26 cellular contexts compared by ENCODE assay signal in genomic region chr9:95830768-95831167, GRCh38.
"Had no signal": no experiment of that assay in that cellular context is flagged by ENCODE, and none has a peak within 500 bp of the region (broad histone marks: within the 10 kb centered on the region; RNA-seq: fewer than 3 reads in every experiment).

No MANE protein-coding gene starts in this region.

- H3K4me1 ChIP-seq: neural progenitor cell, parathyroid adenoma, psoas muscle, right lobe of liver, spleen, thyroid gland, upper lobe of left lung had no signal

- H3K27me3 ChIP-seq: neural progenitor cell, ovary, right lobe of liver, spleen, thyroid gland, tibial nerve, upper lobe of left lung had no signal

- H3K27ac Mint-ChIP-seq: naive thymus-derived CD4-positive, alpha-beta T cell; natural killer cell; neural progenitor cell; progenitor cell of endocrine pancreas; stimulated activated naive CD8-positive, alpha-beta T cell treated with anti-CD3 and anti-CD28 coated beads, Interleukin-15, Interleukin-2, amounts not matched to agents 100 ng/mL and 50 ng/mL, for 24 hours had no signal

- H3K9me3 Mint-ChIP-seq: natural killer cell; nephron; neural progenitor cell; stimulated activated naive CD8-positive, alpha-beta T cell treated with anti-CD3 and anti-CD28 coated beads, Interleukin-15, Interleukin-2, amounts not matched to agents 100 ng/mL and 50 ng/mL, for 24 hours had no signal

- H3K9me3 ChIP-seq: ovary, psoas muscle, right lobe of liver, spleen, thoracic aorta, thyroid gland, tibial nerve, upper lobe of left lung had no signal

- ATAC-seq: naive thymus-derived CD4-positive, alpha-beta T cell; natural killer cell; psoas muscle; right cardiac atrium had no signal

- H3K4me1 Mint-ChIP-seq: neural progenitor cell had no signal

- H3K27ac ChIP-seq: neural progenitor cell, parathyroid adenoma, psoas muscle, right lobe of liver, skin epidermis, spleen, thoracic aorta, thyroid gland, upper lobe of left lung had no signal

- DNase-seq: naive thymus-derived CD4-positive, alpha-beta T cell; natural killer cell; occipital lobe; ovary; psoas muscle; right cardiac atrium; right lobe of liver; spleen; stimulated activated CD4-positive, alpha-beta T cell treated with anti-CD3 and anti-CD28 coated beads, Interleukin-12 subunit alpha, Interleukin-12 subunit beta, amount 100 ng/mL, for 4 hours; stimulated activated CD4-positive, alpha-beta T cell treated with anti-CD3 and anti-CD28 coated beads, Interleukin-1b, Interleukin-23, amount 100 ng/mL, for 48 hours; stimulated activated CD4-positive, alpha-beta T cell treated with anti-CD3 and anti-CD28 coated beads, Interleukin-4, amount 100 ng/mL, for 1 hour; stimulated activated CD4-positive, alpha-beta T cell treated with anti-CD3 and anti-CD28 coated beads, Interleukin-4, amount 100 ng/mL, for 4 hours; stimulated activated CD8-positive, alpha-beta memory T cell treated with anti-CD3 and anti-CD28 coated beads, Interleukin-4, amount 100 ng/mL, for 48 hours; stimulated activated naive CD4-positive, alpha-beta T cell treated with Interleukin-2 at 50 U/mL for 16 hours; thyroid gland; trophoblast cell; upper lobe of left lung had no signal

- H3K36me3 Mint-ChIP-seq: natural killer cell had no signal

- H3K4me3 ChIP-seq: neural progenitor cell, ovary, psoas muscle, right lobe of liver, skin epidermis, smooth muscle cell, spleen, thoracic aorta, thyroid gland, tibial nerve, upper lobe of left lung had no signal

- H3K36me3 ChIP-seq: neural progenitor cell, ovary, right lobe of liver, spleen, thoracic aorta, thyroid gland, tibial nerve, upper lobe of left lung had no signal

- H3K27me3 Mint-ChIP-seq: stimulated activated naive CD8-positive, alpha-beta T cell treated with anti-CD3 and anti-CD28 coated beads, Interleukin-15, Interleukin-2, amounts not matched to agents 100 ng/mL and 50 ng/mL, for 24 hours had no signal

- H3K4me3 Mint-ChIP-seq: naive thymus-derived CD4-positive, alpha-beta T cell; natural killer cell; nephron; neural progenitor cell; stimulated activated naive CD8-positive, alpha-beta T cell treated with anti-CD3 and anti-CD28 coated beads, Interleukin-15, Interleukin-2, amounts not matched to agents 100 ng/mL and 50 ng/mL, for 24 hours had no signal
